1 cellular context compared by ENCODE assay signal in the genomic region with DNA sequence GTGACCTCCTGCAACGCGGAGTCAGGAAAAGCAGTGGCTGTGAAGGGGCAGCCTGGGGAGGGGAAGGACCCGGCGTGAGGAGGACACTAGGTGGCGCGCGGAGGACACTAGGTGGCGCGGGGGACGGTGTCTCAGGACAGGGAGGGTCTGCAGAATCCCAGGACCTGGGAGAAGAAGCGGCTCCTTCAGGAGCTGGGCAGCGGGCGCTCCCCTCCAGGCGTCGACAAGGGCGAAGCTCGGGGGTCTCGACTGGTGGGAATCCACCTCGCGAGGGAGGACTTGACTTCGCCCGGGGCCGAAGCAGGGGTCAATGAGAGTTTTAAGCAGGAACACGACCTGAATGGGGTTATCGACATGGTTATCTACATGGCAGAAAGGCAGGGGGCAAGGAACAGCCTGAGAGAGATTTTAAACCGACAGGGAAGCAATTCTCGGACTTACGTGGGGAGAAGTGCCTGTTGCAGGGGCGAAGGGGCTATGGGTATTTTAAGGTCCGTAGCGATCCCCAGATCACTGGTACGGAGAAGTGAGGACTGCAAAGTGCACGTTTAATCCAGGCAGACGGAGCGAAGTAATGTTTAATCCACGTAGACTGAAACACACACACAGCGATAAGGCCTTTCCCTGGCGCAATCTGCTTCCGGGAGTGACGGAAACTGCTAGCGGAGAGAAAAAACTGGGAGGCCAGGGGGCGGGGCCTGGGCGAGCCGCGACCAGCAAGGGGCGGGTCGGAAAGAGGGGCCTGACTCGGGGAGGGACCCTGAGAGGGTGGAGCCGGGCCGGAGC.
TF ChIP-seq lines count a peak whose summit lies in the region.

TSS of gene ZNF616 (minus strand) at position 648 of the 786 bp plus-strand sequence. CDS start 9,426 bp downstream, outside the sequence.

TF ChIP-seq in HepG2, 621 proteins besides CTCF, POLR2A, EP300 and RAD21 (continued from another document and continues in another):
- TF ChIP-seq ARID4A (CRISPR knock-in tag; IDR thresholded peaks at IDR 0.05; ENCODE audit: borderline replicate concordance): peak; percentile 77
- no peak for TF ChIP-seq CREB1 (IDR thresholded peaks at IDR 0.05)
- TF ChIP-seq CREB1 (CRISPR knock-in tag; IDR thresholded peaks at IDR 0.05): no peak
- TF ChIP-seq, protein P1, sequence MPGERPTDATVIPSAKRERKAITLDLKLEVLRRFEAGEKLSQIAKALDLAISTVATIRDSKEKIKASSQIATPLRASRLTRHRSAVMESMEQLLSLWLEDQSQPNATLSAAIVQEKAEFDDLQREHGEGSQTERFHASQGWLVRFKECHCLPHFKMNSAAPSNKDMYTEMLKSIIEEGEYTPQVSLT (CRISPR knock-in tag; IDR thresholded peaks at IDR 0.05; ENCODE audit: borderline replicate concordance, low read depth): no peak
- no peak for TF ChIP-seq JDP2 (CRISPR knock-in tag; IDR thresholded peaks at IDR 0.05; ENCODE audit: borderline replicate concordance)
- no peak for TF ChIP-seq IRX3 (CRISPR knock-in tag; IDR thresholded peaks at IDR 0.05; ENCODE audit: borderline replicate concordance, low read depth)
- TF ChIP-seq CBX2 (IDR thresholded peaks at IDR 0.05; ENCODE audit: low read depth, low read length): no peak
- no peak for TF ChIP-seq CBX2 (CRISPR knock-in tag; IDR thresholded peaks at IDR 0.05; ENCODE audit: low read depth)
- no peak for TF ChIP-seq NR2F2 (IDR thresholded peaks at IDR 0.05; ENCODE audit: borderline replicate concordance, low read depth)
- TF ChIP-seq NFE2L1 (CRISPR knock-in tag; IDR thresholded peaks at IDR 0.05; ENCODE audit: borderline replicate concordance): no peak
- TF ChIP-seq ZSCAN12 (CRISPR knock-in tag; IDR thresholded peaks at IDR 0.05): no peak
- peak; percentile 89 for TF ChIP-seq POLR2AphosphoS5 (IDR thresholded peaks at IDR 0.05; ENCODE audit: low read depth, low read length)
- TF ChIP-seq ZNF652 (CRISPR knock-in tag; IDR thresholded peaks at IDR 0.05; ENCODE audit: borderline replicate concordance, low read depth): no peak
- TF ChIP-seq, protein P2, sequence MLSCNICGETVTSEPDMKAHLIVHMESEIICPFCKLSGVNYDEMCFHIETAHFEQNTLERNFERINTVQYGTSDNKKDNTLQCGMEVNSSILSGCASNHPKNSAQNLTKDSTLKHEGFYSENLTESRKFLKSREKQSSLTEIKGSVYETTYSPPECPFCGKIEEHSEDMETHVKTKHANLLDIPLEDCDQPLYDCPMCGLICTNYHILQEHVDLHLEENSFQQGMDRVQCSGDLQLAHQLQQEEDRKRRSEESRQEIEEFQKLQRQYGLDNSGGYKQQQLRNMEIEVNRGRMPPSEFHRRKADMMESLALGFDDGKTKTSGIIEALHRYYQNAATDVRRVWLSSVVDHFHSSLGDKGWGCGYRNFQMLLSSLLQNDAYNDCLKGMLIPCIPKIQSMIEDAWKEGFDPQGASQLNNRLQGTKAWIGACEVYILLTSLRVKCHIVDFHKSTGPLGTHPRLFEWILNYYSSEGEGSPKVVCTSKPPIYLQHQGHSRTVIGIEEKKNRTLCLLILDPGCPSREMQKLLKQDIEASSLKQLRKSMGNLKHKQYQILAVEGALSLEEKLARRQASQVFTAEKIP (CRISPR knock-in tag; IDR thresholded peaks at IDR 0.05; ENCODE audit: borderline replicate concordance): no peak
- TF ChIP-seq IRF2 (CRISPR knock-in tag; IDR thresholded peaks at IDR 0.05): 0 out of 2 replicates have a peak, but pooled peaks have one; percentile 29
- no peak for TF ChIP-seq SP1 (IDR thresholded peaks at IDR 0.05)
- peak; percentile 85 for TF ChIP-seq SP1 (CRISPR knock-in tag; IDR thresholded peaks at IDR 0.05)
- no peak for TF ChIP-seq SYNCRIP (IDR thresholded peaks at IDR 0.05; ENCODE audit: insufficient read depth, low read depth, low read length)
- TF ChIP-seq ZNF674 (CRISPR knock-in tag; IDR thresholded peaks at IDR 0.05; ENCODE audit: low read depth): no peak
- TF ChIP-seq TBL1XR1 (IDR thresholded peaks at IDR 0.05; ENCODE audit: borderline replicate concordance, low read length, partially characterized antibody): no peak
- TF ChIP-seq ZNF510 (CRISPR knock-in tag; IDR thresholded peaks at IDR 0.05; ENCODE audit: low read depth): 0 out of 2 replicates have a peak, but pooled peaks have one; percentile 65
- TF ChIP-seq, protein P3, sequence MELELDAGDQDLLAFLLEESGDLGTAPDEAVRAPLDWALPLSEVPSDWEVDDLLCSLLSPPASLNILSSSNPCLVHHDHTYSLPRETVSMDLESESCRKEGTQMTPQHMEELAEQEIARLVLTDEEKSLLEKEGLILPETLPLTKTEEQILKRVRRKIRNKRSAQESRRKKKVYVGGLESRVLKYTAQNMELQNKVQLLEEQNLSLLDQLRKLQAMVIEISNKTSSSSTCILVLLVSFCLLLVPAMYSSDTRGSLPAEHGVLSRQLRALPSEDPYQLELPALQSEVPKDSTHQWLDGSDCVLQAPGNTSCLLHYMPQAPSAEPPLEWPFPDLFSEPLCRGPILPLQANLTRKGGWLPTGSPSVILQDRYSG (CRISPR knock-in tag; IDR thresholded peaks at IDR 0.05): no peak
- no peak for TF ChIP-seq BRD4 (CRISPR knock-in tag; IDR thresholded peaks at IDR 0.05)
- TF ChIP-seq BCLAF1 (IDR thresholded peaks at IDR 0.05): no peak
- 0 out of 2 replicates have a peak, but pooled peaks have one; percentile 35 for TF ChIP-seq ZNF430 (CRISPR knock-in tag; IDR thresholded peaks at IDR 0.05)
- TF ChIP-seq BCL3 (CRISPR knock-in tag; IDR thresholded peaks at IDR 0.05): peak; percentile 20; the same call in 1 of the 2 replicates
- no peak for TF ChIP-seq REL (CRISPR knock-in tag; conservative IDR thresholded peaks at IDR 0.05)
- peak; percentile 49; the same call in 1 of the 2 replicates for TF ChIP-seq KAT8 (CRISPR knock-in tag; IDR thresholded peaks at IDR 0.05)
- no peak for TF ChIP-seq ZNF333 (CRISPR knock-in tag; IDR thresholded peaks at IDR 0.05; ENCODE audit: borderline replicate concordance)
- TF ChIP-seq MXD4 (CRISPR knock-in tag; IDR thresholded peaks at IDR 0.05): no peak
- no peak for TF ChIP-seq FOXJ3 (CRISPR knock-in tag; IDR thresholded peaks at IDR 0.05; ENCODE audit: borderline replicate concordance)
- TF ChIP-seq ZNF350 (CRISPR knock-in tag; IDR thresholded peaks at IDR 0.05; ENCODE audit: borderline replicate concordance, low read depth): no peak
- peak in 1 of 2 experiments; percentile 50; a peak in 1 of 4 replicates for TF ChIP-seq ATF4 (CRISPR knock-in tag; IDR thresholded peaks at IDR 0.05)
- TF ChIP-seq ZNF710 (CRISPR knock-in tag; IDR thresholded peaks at IDR 0.05; ENCODE audit: borderline replicate concordance): peak; percentile 61; the same call in 1 of the 2 replicates
- TF ChIP-seq ZNF546 (CRISPR knock-in tag; conservative IDR thresholded peaks at IDR 0.05): no peak
- TF ChIP-seq ZSCAN29 (CRISPR knock-in tag; conservative IDR thresholded peaks at IDR 0.05): no peak
- no peak for TF ChIP-seq HIC2 (CRISPR knock-in tag; IDR thresholded peaks at IDR 0.05; ENCODE audit: low read depth)
- TF ChIP-seq DR1 (CRISPR knock-in tag; IDR thresholded peaks at IDR 0.05): peak; percentile 30; the same call in 1 of the 2 replicates
- TF ChIP-seq ZNF414 (CRISPR knock-in tag; IDR thresholded peaks at IDR 0.05): no peak
- TF ChIP-seq ZNF335 (CRISPR knock-in tag; IDR thresholded peaks at IDR 0.05): no peak
- no peak for TF ChIP-seq RCOR2 (CRISPR knock-in tag; IDR thresholded peaks at IDR 0.05)
- no peak for TF ChIP-seq KDM6A (CRISPR knock-in tag; IDR thresholded peaks at IDR 0.05; ENCODE audit: low read depth)
- TF ChIP-seq KDM5A (IDR thresholded peaks at IDR 0.05; ENCODE audit: borderline replicate concordance, low read length): no peak; the same call in 1 of the 2 replicates
